1 cellular context compared by ENCODE assay signal in genomic region chrX:46882266-46882665, GRCh38.
TF ChIP-seq lines count a peak whose summit lies in the region.

No MANE protein-coding gene starts in this region.

TF ChIP-seq in GM23338, 12 proteins besides CTCF, POLR2A, EP300 and RAD21 (continued from another document):
- TF ChIP-seq ZNF462 (CRISPR knock-in tag; IDR thresholded peaks at IDR 0.05) (no peak), ZNF114 (CRISPR knock-in tag; IDR thresholded peaks at IDR 0.05) (no peak), STAT1 (IDR thresholded peaks at IDR 0.05; ENCODE audit: unreplicated experiment) (no peak), JUNB (IDR thresholded peaks at IDR 0.05; ENCODE audit: unreplicated experiment) (no peak), ZNF331 (CRISPR knock-in tag; IDR thresholded peaks at IDR 0.05; ENCODE audit: low read depth) (no peak), EZH2 (IDR thresholded peaks at IDR 0.05; ENCODE audit: low read depth, unreplicated experiment) (no peak)
